28 cellular contexts compared by ENCODE assay signal in the genomic region with DNA sequence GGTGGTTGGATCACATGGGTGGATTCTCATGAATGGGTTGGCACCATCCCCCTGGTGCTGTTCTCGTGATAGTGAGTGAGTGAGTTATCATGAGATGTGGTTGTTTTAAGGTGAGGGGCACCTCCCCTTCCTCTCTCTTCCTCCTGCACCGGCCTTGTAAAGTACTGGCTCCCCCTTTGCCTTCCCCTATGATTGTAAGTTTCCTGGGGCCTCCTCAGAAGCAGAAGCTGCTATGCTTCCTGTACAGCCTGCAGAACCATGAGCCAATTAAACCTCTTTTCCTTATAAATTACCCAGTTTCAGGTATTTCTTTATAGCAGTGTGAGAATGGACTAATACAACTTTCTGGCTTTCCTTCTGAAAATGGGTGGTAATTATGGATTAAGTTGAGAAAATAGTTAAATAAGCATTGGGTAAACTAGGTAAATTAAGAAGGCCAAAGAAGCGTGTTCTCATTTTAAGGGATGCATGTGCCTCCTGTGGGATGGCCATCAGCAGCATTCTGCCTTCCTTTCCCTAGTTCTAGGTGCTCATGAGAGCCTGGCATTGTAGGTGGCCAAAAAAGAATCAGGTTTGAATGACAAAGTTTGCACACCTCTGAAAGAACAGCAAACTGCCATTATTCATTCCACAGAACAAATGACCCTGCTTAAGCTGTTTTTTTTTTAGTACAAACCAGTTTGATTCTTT.
DNase-seq lines count a peak whose midpoint lies in the region; ATAC-seq, FAIRE-seq and TF ChIP-seq lines count a peak whose summit lies in the region.
"Had no signal": no experiment of that assay in that cellular context is flagged by ENCODE, and none has a peak within 500 bp of the region (broad histone marks: within the 10 kb centered on the region; RNA-seq: fewer than 3 reads in every experiment).

No MANE protein-coding gene starts in this region.

- H3K4me3 Mint-ChIP-seq in CD4-positive, alpha-beta memory T cell, result no peak overlapping the region
- H3K4me3 Mint-ChIP-seq: activated T-helper 1 cell treated with anti-CD3 and anti-CD28 coated beads, Interleukin-12 subunit alpha, Interleukin-12 subunit beta, Interleukin-2, Interleukin-4 antibody, amounts not matched to agents 30 ng/mL and 10 ng/mL and 1 ng/mL, durations not matched to agents 14 hours and 24 hours and 36 hours; B cell; effector memory CD8-positive, alpha-beta T cell; neural crest cell; stimulated activated naive B cell treated with anti-CD40 and anti-IgM and Interleukin-4, amounts not matched to agents 10 μg/mL and 1 μg/mL and 100 μg/mL, for 72 hours had no signal

- 66% methylated on average over 3 of the region's 3 CpGs for WGBS in right cardiac atrium
- 78 to 84% methylated on average over 3 of the region's 3 CpGs for WGBS in pancreas, 2 donors
- WGBS in gastroesophageal sphincter (ENCODE audit: low coverage in 1 of 2), 2 donors, result 90 to 94% methylated on average over 2 to 3 of the region's 3 CpGs

- peaks cover 5% of the 10 kb centered on the region for H3K4me1 ChIP-seq in right cardiac atrium (ENCODE audit: control insufficient read depth, insufficient read depth, low read length)
- peaks cover 8 to 16% (median 15%) of the 10 kb centered on the region in 3 donors for H3K4me1 ChIP-seq in pancreas
- H3K4me1 ChIP-seq in CD4-positive, alpha-beta memory T cell (ENCODE audit: insufficient read depth, low read length), result no peaks in the 10 kb centered on the region
- H3K4me1 ChIP-seq in gastroesophageal sphincter, result peaks cover 0 to 24% (median 3%) of the 10 kb centered on the region in 3 donors

- no peaks in the 10 kb centered on the region for H3K27me3 Mint-ChIP-seq in CD4-positive, alpha-beta memory T cell
- H3K27me3 Mint-ChIP-seq: B cell; effector memory CD8-positive, alpha-beta T cell; stimulated activated naive B cell treated with anti-CD40 and anti-IgM and Interleukin-4, amounts not matched to agents 10 μg/mL and 1 μg/mL and 100 μg/mL, for 72 hours had no signal

- TF ChIP-seq EP300 in gastroesophageal sphincter (IDR thresholded peaks at IDR 0.05), result no peak

- no peak for FAIRE-seq in pancreas (lab: Jason Lieb, UNC)

- H3K27ac ChIP-seq in right cardiac atrium (ENCODE audit: low read length) (peak overlapping the region; percentile 36), pancreas (peak overlapping the region in 3 of 4 donors; percentile 2 to 54 (median 30)), gastroesophageal sphincter (no peak overlapping the region)
- no peak overlapping the region for H3K27ac ChIP-seq in CD4-positive, alpha-beta memory T cell (ENCODE audit: low read depth, low read length)
- H3K27ac ChIP-seq: SJSA1, suprapubic skin, vagina had no signal

- H3K9me3 ChIP-seq in right cardiac atrium (ENCODE audit: control insufficient read depth, low read length) (no peaks in the 10 kb centered on the region), pancreas (no peaks in the 10 kb centered on the region), gastroesophageal sphincter (no peaks in the 10 kb centered on the region)
- no peaks in the 10 kb centered on the region for H3K9me3 ChIP-seq in CD4-positive, alpha-beta memory T cell (ENCODE audit: control insufficient read depth in 1 of 2, low read length in 2 of 2)
- H3K9me3 ChIP-seq: SJSA1, suprapubic skin, vagina had no signal

- H3K36me3 ChIP-seq in pancreas (no peaks in the 10 kb centered on the region), gastroesophageal sphincter (no peaks in the 10 kb centered on the region)
- no peaks in the 10 kb centered on the region for H3K36me3 ChIP-seq in CD4-positive, alpha-beta memory T cell (ENCODE audit: insufficient read depth, low read length)
- H3K36me3 ChIP-seq: SJSA1, suprapubic skin, vagina had no signal

- peaks cover 11 to 53% of the 10 kb centered on the region in 2 donors for H3K36me3 Mint-ChIP-seq in CD4-positive, alpha-beta memory T cell

- POLR2A ChIA-PET in CD4-positive, alpha-beta memory T cell (lab: Charles Lee; ENCODE audit: partially characterized antibody), result no interaction called here

- peak overlapping the region in 2 of 7 donors; percentile 22 to 55 for H3K27ac Mint-ChIP-seq in CD4-positive, alpha-beta memory T cell
- H3K27ac Mint-ChIP-seq: activated T-helper 1 cell treated with anti-CD3 and anti-CD28 coated beads, Interleukin-12 subunit alpha, Interleukin-12 subunit beta, Interleukin-2, Interleukin-4 antibody, amounts not matched to agents 30 ng/mL and 10 ng/mL and 1 ng/mL, durations not matched to agents 14 hours and 24 hours and 36 hours; B cell; effector memory CD8-positive, alpha-beta T cell; stimulated activated naive B cell treated with anti-CD40 and anti-IgM and Interleukin-4, amounts not matched to agents 10 μg/mL and 1 μg/mL and 100 μg/mL, for 72 hours had no signal

- peaks cover 0 to 11% (median 4%) of the 10 kb centered on the region in 4 donors for H3K4me1 Mint-ChIP-seq in CD4-positive, alpha-beta memory T cell
- H3K4me1 Mint-ChIP-seq: B cell; neural crest cell; stimulated activated naive B cell treated with anti-CD40 and anti-IgM and Interleukin-4, amounts not matched to agents 10 μg/mL and 1 μg/mL and 100 μg/mL, for 72 hours had no signal

- DNase-seq in right cardiac atrium (no peak), Right ventricle myocardium inferior (ENCODE audit: missing footprints) (no peak), pancreas (no peak), activated T-cell treated with anti-CD3 and anti-CD28 coated beads for 4 hours (no peak)
- DNase-seq in CD4-positive, alpha-beta memory T cell, result no peak
- DNase-seq: activated CD4-positive, alpha-beta T cell treated with anti-CD3 and anti-CD28 coated beads, Interleukin-2, amount 50 U/mL, for 4 hours; activated CD4-positive, CD25-positive, alpha-beta regulatory T cell; activated naive CD4-positive, alpha-beta T cell treated with anti-CD3 and anti-CD28 coated beads, Interleukin-2, amount 50 U/mL, for 16 hours; cortex of kidney; effector memory CD8-positive, alpha-beta T cell; hippocampal formation; NCI-H1048; NCI-H1694 treated with DMSO at 0.1 percent for 48 hours; NCI-H510A; NK-92 treated with Interleukin-12 subunit alpha and Interleukin-12 subunit beta, amount 100 ng/mL, for 24 hours; stimulated activated CD4-positive, alpha-beta T cell treated with anti-CD3 and anti-CD28 coated beads, Interleukin-15, amount 100 ng/mL, for 24 hours; stimulated activated naive B cell treated with anti-CD40 and anti-IgM and Interleukin-4, amounts not matched to agents 10 μg/mL and 1 μg/mL and 100 μg/mL, for 72 hours; T-helper 1 cell had no signal

- H3K9me3 Mint-ChIP-seq in CD4-positive, alpha-beta memory T cell, result peaks cover 0 to 3% (median 0%) of the 10 kb centered on the region in 8 donors
- H3K9me3 Mint-ChIP-seq: activated T-helper 1 cell treated with anti-CD3 and anti-CD28 coated beads, Interleukin-12 subunit alpha, Interleukin-12 subunit beta, Interleukin-2, Interleukin-4 antibody, amounts not matched to agents 30 ng/mL and 10 ng/mL and 1 ng/mL, durations not matched to agents 14 hours and 24 hours and 36 hours; effector memory CD8-positive, alpha-beta T cell; neural crest cell had no signal

- H3K27me3 ChIP-seq in right cardiac atrium (ENCODE audit: control insufficient read depth, insufficient read depth) (no peaks in the 10 kb centered on the region), pancreas (no peaks in the 10 kb centered on the region), gastroesophageal sphincter (no peaks in the 10 kb centered on the region)
- no peaks in the 10 kb centered on the region for H3K27me3 ChIP-seq in CD4-positive, alpha-beta memory T cell (ENCODE audit: insufficient read depth, low read length)
- H3K27me3 ChIP-seq: SJSA1, suprapubic skin, vagina had no signal

- ATAC-seq in right cardiac atrium (no peak), Right ventricle myocardium inferior (no peak), esophagus mucosa (peak; percentile 25), pancreas (peak; percentile 30 to 80 (median 58)), gastroesophageal sphincter (no peak), HG02759 (IDR thresholded peaks at IDR 0.05; ENCODE audit: unreplicated experiment) (no peak)
- ATAC-seq: effector memory CD8-positive, alpha-beta T cell; sciatic nerve; stimulated activated naive B cell treated with anti-CD40 and anti-IgM and Interleukin-4, amounts not matched to agents 10 μg/mL and 1 μg/mL and 100 μg/mL, for 72 hours had no signal

- no peak for TF ChIP-seq POLR2A in gastroesophageal sphincter (IDR thresholded peaks at IDR 0.05)

- TF ChIP-seq CTCF in pancreas (IDR thresholded peaks at IDR 0.05), result no peak
- no peak for TF ChIP-seq CTCF in gastroesophageal sphincter (IDR thresholded peaks at IDR 0.05)

- H3K4me3 ChIP-seq in right cardiac atrium (ENCODE audit: low read length) (no peak overlapping the region), pancreas (no peak overlapping the region), gastroesophageal sphincter (no peak overlapping the region)
- H3K4me3 ChIP-seq in CD4-positive, alpha-beta memory T cell (ENCODE audit: low read length in 2 of 2), result no peak overlapping the region
- H3K4me3 ChIP-seq: SJSA1, suprapubic skin, vagina had no signal

- CTCF ChIA-PET in CD4-positive, alpha-beta memory T cell (lab: Charles Lee; ENCODE audit: partially characterized antibody), result no interaction called here

- intact Hi-C loops in right cardiac atrium (cut with DNase I) (no loop called here), Right ventricle myocardium inferior (cut with DNase I) (no loop called here), pancreas (cut with DNase I) (no loop called here)
- intact Hi-C loops in CD4-positive, alpha-beta memory T cell (cut with micrococcal nuclease), result no loop called here

Comparison
In these comparisons a context has a peak if more than half of its experiments do, and no peak if none do; other contexts are left out.
1. ATAC-seq: peak in esophagus mucosa (single experiment) and pancreas (4 of 4); none in right cardiac atrium (0 of 2), Right ventricle myocardium inferior (single experiment), gastroesophageal sphincter (single experiment) and HG02759 (single experiment).
2. H3K27ac ChIP-seq: peak in right cardiac atrium (single experiment) and pancreas (3 of 4); none in CD4-positive, alpha-beta memory T cell (single experiment) and gastroesophageal sphincter (0 of 4).